Comparison of ENCODE assay signal across 1 cellular context in genomic region chr2:101697794-101698418, GRCh38.
TF ChIP-seq lines count a peak whose summit lies in the region.

No MANE protein-coding gene starts in this region.

TF ChIP-seq in H1, 55 proteins besides CTCF, POLR2A, EP300 and RAD21 (continued from another document):
- TF ChIP-seq CHD7 (IDR thresholded peaks at IDR 0.05; ENCODE audit: insufficient replicate concordance, low read length): no peak
- TF ChIP-seq CHD2 (IDR thresholded peaks at IDR 0.05; ENCODE audit: low read length): no peak
- no peak for TF ChIP-seq MAFK (IDR thresholded peaks at IDR 0.05; ENCODE audit: low read depth, low read length)
- no peak for TF ChIP-seq BACH1 (IDR thresholded peaks at IDR 0.05; ENCODE audit: low read length)
- no peak for TF ChIP-seq RXRA (IDR thresholded peaks at IDR 0.05; ENCODE audit: insufficient read depth, low read depth, low read length)
- TF ChIP-seq CREB1 (IDR thresholded peaks at IDR 0.05): no peak
- no peak for TF ChIP-seq TAF7 (optimal IDR thresholded peaks at IDR 0.05; ENCODE audit: borderline replicate concordance, low read depth, low read length)
- no peak for TF ChIP-seq SP1 (IDR thresholded peaks at IDR 0.05; ENCODE audit: low read depth, low read length)
- no peak for TF ChIP-seq SAP30 (IDR thresholded peaks at IDR 0.05; ENCODE audit: insufficient read depth, insufficient replicate concordance, low read length)
- TF ChIP-seq BRCA1 (IDR thresholded peaks at IDR 0.05; ENCODE audit: low read depth, low read length): no peak
- no peak for TF ChIP-seq SIN3A (conservative IDR thresholded peaks at IDR 0.05 in 1 of 2, IDR thresholded peaks at IDR 0.05 in 1 of 2; ENCODE audit: low read depth in 1 of 2, low read length in 2 of 2)
- no peak for TF ChIP-seq CBX5 (IDR thresholded peaks at IDR 0.05; ENCODE audit: low read depth, low read length)
- no peak for TF ChIP-seq BCL11A (IDR thresholded peaks at IDR 0.05; ENCODE audit: low read depth in 2 of 2, low read length in 2 of 2)
- no peak for TF ChIP-seq JUND (IDR thresholded peaks at IDR 0.05; ENCODE audit: low read length)
- no peak for TF ChIP-seq KDM1A (IDR thresholded peaks at IDR 0.05; ENCODE audit: borderline replicate concordance, low read length)
- no peak for TF ChIP-seq E2F6 (IDR thresholded peaks at IDR 0.05)
- no peak for TF ChIP-seq KDM4A (IDR thresholded peaks at IDR 0.05; ENCODE audit: low read depth, low read length, severe bottlenecking)
- no peak for TF ChIP-seq NRF1 (IDR thresholded peaks at IDR 0.05; ENCODE audit: low read depth, low read length)
